Comparison of ENCODE assay signal across 8 cellular contexts in genomic region chr7:66493235-66494181, GRCh38.
A peak's percentile ranks its signal among the peaks of the same experiment; 100 is the strongest.
DNase-seq lines count a peak whose midpoint lies in the region; ATAC-seq and TF ChIP-seq lines count a peak whose summit lies in the region.

No MANE protein-coding gene starts in this region.

- peak overlapping the region; percentile 99 for H3K27ac Mint-ChIP-seq in nephron progenitor cell
- H3K27ac Mint-ChIP-seq in stimulated activated naive CD8-positive, alpha-beta T cell treated with anti-CD3 and anti-CD28 coated beads, Interleukin-15, amount 100 ng/mL, for 72 hours = peak overlapping the region; percentile 96

- POLR2A ChIA-PET in RWPE1 (lab: Yijun Ruan, JAX; ENCODE audit: low non-redundant PET) = interaction anchor here (0.5 to 1.0 kb wide), 5 partner anchors 9 to 378 kb away, joined by 3 to 5 read pairs (median 3); partner anchors contain the start of gene CRCP

- H3K9me3 Mint-ChIP-seq in nephron progenitor cell = no peaks in the 10 kb centered on the region
- H3K9me3 Mint-ChIP-seq in stimulated activated naive CD8-positive, alpha-beta T cell treated with anti-CD3 and anti-CD28 coated beads, Interleukin-15, amount 100 ng/mL, for 72 hours = no peaks in the 10 kb centered on the region

- CTCF ChIA-PET in RWPE1 (lab: Yijun Ruan, JAX) = interaction anchor here (0.6 kb wide), 2 partner anchors 373 to 458 kb away, joined by 3 read pairs; no protein-coding TSS in a partner anchor

- H3K27me3 Mint-ChIP-seq in nephron progenitor cell (ENCODE audit: low read depth, poor library complexity) = peaks cover 3% of the 10 kb centered on the region
- H3K27me3 Mint-ChIP-seq in stimulated activated naive CD8-positive, alpha-beta T cell treated with anti-CD3 and anti-CD28 coated beads, Interleukin-15, amount 100 ng/mL, for 72 hours = no peaks in the 10 kb centered on the region

- DNase-seq in ELF-1 (ENCODE audit: low read depth, low spot score) = peak; percentile 99
- DNase-seq in GOT3 (lab: John Stamatoyannopoulos, UW) = peak; percentile 88
- DNase-seq in LNCaP clone FGC (ENCODE audit: low read depth) = peak; percentile 93
- peak; percentile 99 for DNase-seq in RWPE1 (ENCODE audit: low spot score)
- DNase-seq in activated effector memory CD4-positive, alpha-beta T cell treated with Interleukin-2 at 50 U/mL for 16 hours = peak; percentile 92
- DNase-seq in fibroblast of the aortic adventitia (ENCODE audit: low read depth) = peak; percentile 97
- peak; percentile 97 for DNase-seq in nephron progenitor cell
- DNase-seq in stimulated activated naive CD8-positive, alpha-beta T cell treated with anti-CD3 and anti-CD28 coated beads, Interleukin-15, amount 100 ng/mL, for 72 hours = peak; percentile 95 to 96

- peak; percentile 26; the same call in 1 of the 2 replicates for TF ChIP-seq CTCF in LNCaP clone FGC (IDR thresholded peaks at IDR 0.05; ENCODE audit: control insufficient read depth, extremely low read depth, insufficient read depth)
- peak; percentile 27; the same call in 1 of the 2 replicates for TF ChIP-seq CTCF in RWPE1 (conservative IDR thresholded peaks at IDR 0.05; ENCODE audit: low read depth)
- TF ChIP-seq CTCF in fibroblast of the aortic adventitia (IDR thresholded peaks at IDR 0.05; ENCODE audit: insufficient read depth, low read length) = peak; percentile 49
- no peak for TF ChIP-seq CTCF in nephron progenitor cell (IDR thresholded peaks at IDR 0.05)

- peak; percentile 99 for ATAC-seq in stimulated activated naive CD8-positive, alpha-beta T cell treated with anti-CD3 and anti-CD28 coated beads, Interleukin-15, amount 100 ng/mL, for 72 hours

- H3K4me3 ChIP-seq in LNCaP clone FGC (ENCODE audit: low read depth, low read length) = peak overlapping the region; percentile 92
- peak overlapping the region; percentile 73 for H3K4me3 ChIP-seq in fibroblast of the aortic adventitia (ENCODE audit: low read depth, low read length)

- H3K36me3 Mint-ChIP-seq in nephron progenitor cell (ENCODE audit: low read depth) = peaks cover 13% of the 10 kb centered on the region

- H3K4me3 Mint-ChIP-seq in nephron progenitor cell = peak overlapping the region; percentile 91
- H3K4me3 Mint-ChIP-seq in stimulated activated naive CD8-positive, alpha-beta T cell treated with anti-CD3 and anti-CD28 coated beads, Interleukin-15, amount 100 ng/mL, for 72 hours = peak overlapping the region; percentile 88 to 92

- peak overlapping the region; percentile 79 for H3K27ac ChIP-seq in RWPE1

- peaks cover 43% of the 10 kb centered on the region for H3K4me1 Mint-ChIP-seq in nephron progenitor cell
- peaks cover 26% of the 10 kb centered on the region for H3K4me1 Mint-ChIP-seq in stimulated activated naive CD8-positive, alpha-beta T cell treated with anti-CD3 and anti-CD28 coated beads, Interleukin-15, amount 100 ng/mL, for 72 hours

Comparison
In these comparisons a context has a peak if more than half of its experiments do, and no peak if none do; other contexts are left out.
1. Peak in every context shown above with its lines: DNase-seq, ATAC-seq, H3K4me3 ChIP-seq and H3K27ac ChIP-seq.